Comparison of ENCODE assay signal across 21 cellular contexts in the genomic region with DNA sequence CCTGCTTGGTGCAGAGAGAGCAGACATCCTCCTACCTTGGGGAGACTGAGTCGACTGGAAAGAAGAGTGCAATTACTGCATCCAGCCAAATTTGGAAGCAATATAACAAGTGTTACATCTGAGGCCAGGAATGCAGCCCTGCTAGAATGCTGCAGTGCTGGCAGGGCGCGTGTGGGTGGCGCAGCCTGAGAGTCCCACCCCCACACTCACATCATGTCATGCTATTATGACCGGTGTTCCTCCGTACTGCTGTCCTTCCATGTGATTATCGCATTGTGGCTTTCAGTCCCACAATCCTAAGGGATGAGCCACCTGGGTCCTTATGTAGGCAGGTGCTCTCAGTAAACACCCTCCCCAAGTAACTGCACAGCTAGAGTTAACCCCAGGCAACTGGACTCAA.
DNase-seq lines count a peak whose midpoint lies in the region; ATAC-seq and TF ChIP-seq lines count a peak whose summit lies in the region.
"Had no signal": no experiment of that assay in that cellular context is flagged by ENCODE, and none has a peak within 500 bp of the region (broad histone marks: within the 10 kb centered on the region; RNA-seq: fewer than 3 reads in every experiment).

No MANE protein-coding gene starts in this region.

- no peak overlapping the region for H2BK5ac ChIP-seq in trophoblast cell (ENCODE audit: low read depth, low read length, poor library complexity)

- no peaks in the 10 kb centered on the region for H3K27me3 ChIP-seq in breast epithelium
- H3K27me3 ChIP-seq in trophoblast cell (ENCODE audit: insufficient read depth, low read length): no peaks in the 10 kb centered on the region
- no peaks in the 10 kb centered on the region for H3K27me3 ChIP-seq in H7 (ENCODE audit: control insufficient read depth, insufficient read depth, low read length)
- H3K27me3 ChIP-seq: ascending aorta, heart right ventricle, right atrium auricular region, tibial artery had no signal

- H3K79me1 ChIP-seq in trophoblast cell (ENCODE audit: low read length): no peaks in the 10 kb centered on the region

- WGBS in trophoblast cell (ENCODE audit: extremely low coverage, insufficient coverage, insufficient read length): no CpG with 5 or more reads among the region's 7 CpGs

- no peak overlapping the region for H2AFZ ChIP-seq in trophoblast cell (ENCODE audit: insufficient read depth, low read length, poor library complexity)

- no peak overlapping the region for H3K27ac ChIP-seq in HEK293 (ENCODE audit: extremely low read depth, low read depth, low read length)
- peak overlapping the region; percentile 42 to 68 for H3K27ac ChIP-seq in breast epithelium
- H3K27ac ChIP-seq in trophoblast cell (ENCODE audit: low read depth, low read length): no peak overlapping the region
- H3K27ac ChIP-seq: ascending aorta, heart right ventricle, right atrium auricular region, tibial artery had no signal

- H4K8ac ChIP-seq in trophoblast cell (ENCODE audit: low read depth, low read length): no peak overlapping the region

- no peak for ATAC-seq in HG02642 (IDR thresholded peaks at IDR 0.05; ENCODE audit: poor library complexity, unreplicated experiment)
- ATAC-seq: heart right ventricle; stimulated activated naive B cell treated with anti-CD40 and anti-IgM and Interleukin-4, amounts not matched to agents 10 μg/mL and 1 μg/mL and 100 μg/mL, for 72 hours; T-helper 17 cell had no signal

- H3K4me2 ChIP-seq in trophoblast cell (ENCODE audit: low read length): no peak overlapping the region

- no peaks in the 10 kb centered on the region for H3K79me2 ChIP-seq in trophoblast cell (ENCODE audit: control insufficient read depth, insufficient read depth, low read length, poor library complexity)

- peak; percentile 13 for DNase-seq in NCI-H2081 treated with DMSO at 0.1 percent for 48 hours (lab: John Stamatoyannopoulos, UW)
- peak; percentile 58 to 79 for DNase-seq in breast epithelium (ENCODE audit: low spot score in 2 of 2)
- DNase-seq in trophoblast cell: peak; percentile 26 to 47
- DNase-seq in germinal center (ENCODE audit: low spot score): no peak
- no peak for DNase-seq in H7
- no peak for DNase-seq in central memory CD4-positive, alpha-beta T cell
- DNase-seq: activated CD4-positive, alpha-beta memory T cell treated with anti-CD3 and anti-CD28 coated beads, Interleukin-2, amount 10 ng/mL, durations not matched to agents 7 days and 5 days; activated naive CD4-positive, alpha-beta T cell treated with anti-CD3 and anti-CD28 coated beads for 36 hours; activated T-cell treated with anti-CD3 and anti-CD28 coated beads, Interleukin-2, amount 50 U/mL, for 1 hour; effector memory CD4-positive, alpha-beta T cell; heart right ventricle; immature natural killer cell; NCI-H1048; occipital lobe; stimulated activated naive B cell treated with anti-CD40 and anti-IgM and Interleukin-4, amounts not matched to agents 10 μg/mL and 1 μg/mL and 100 μg/mL, for 72 hours; T-helper 17 cell; tibial artery had no signal

- H3K9me3 ChIP-seq in HEK293 (ENCODE audit: control insufficient read depth, insufficient read depth, low read depth, low read length): no peaks in the 10 kb centered on the region
- no peaks in the 10 kb centered on the region for H3K9me3 ChIP-seq in breast epithelium
- H3K9me3 ChIP-seq in trophoblast cell (ENCODE audit: insufficient read depth, low read depth, low read length): no peaks in the 10 kb centered on the region
- H3K9me3 ChIP-seq: ascending aorta, heart right ventricle, right atrium auricular region, tibial artery had no signal

- H2BK120ac ChIP-seq in trophoblast cell (ENCODE audit: insufficient read depth, low read length, poor library complexity): no peak overlapping the region

- H3K36me3 ChIP-seq in HEK293 (ENCODE audit: control insufficient read depth in 2 of 2, insufficient read depth in 1 of 2, low read length in 2 of 2) (no peaks in the 10 kb centered on the region), breast epithelium (no peaks in the 10 kb centered on the region), trophoblast cell (ENCODE audit: control insufficient read depth in 1 of 2, insufficient read depth in 2 of 2, low read length in 2 of 2) (no peaks in the 10 kb centered on the region), H7 (replicated peaks; ENCODE audit: control insufficient read depth, insufficient read depth, low read length) (no peaks in the 10 kb centered on the region)
- H3K36me3 ChIP-seq: ascending aorta, heart right ventricle, right atrium auricular region, tibial artery had no signal

- H4K91ac ChIP-seq in trophoblast cell (ENCODE audit: low read depth, low read length): no peak overlapping the region

- no peak overlapping the region for H3K23ac ChIP-seq in trophoblast cell (ENCODE audit: low read length)

- no peak overlapping the region for H3K18ac ChIP-seq in trophoblast cell (ENCODE audit: low read length)

- CTCF ChIA-PET in HEK293 (lab: Yijun Ruan, JAX): interaction anchor here (0.5 kb wide), 1 partner anchor 9 kb away, joined by 5 read pairs; no protein-coding TSS in a partner anchor

- no peak overlapping the region for H4K12ac ChIP-seq in trophoblast cell (ENCODE audit: low read depth, low read length)

- no peak overlapping the region for H2BK12ac ChIP-seq in trophoblast cell (ENCODE audit: low read length)

- no peak overlapping the region for H3K9ac ChIP-seq in trophoblast cell (ENCODE audit: low read length)

- POLR2A ChIA-PET in HEK293 (lab: Yijun Ruan, JAX): no interaction called here

- intact Hi-C loops in breast epithelium (cut with DNase I; ENCODE audit: low total_unique reads): no loop called here

- no peak overlapping the region for H3K4me3 ChIP-seq in HEK293 (ENCODE audit: low read depth, low read length)
- H3K4me3 ChIP-seq in breast epithelium: no peak overlapping the region
- no peak overlapping the region for H3K4me3 ChIP-seq in trophoblast cell (ENCODE audit: low read depth, low read length)
- H3K4me3 ChIP-seq in H7 (ENCODE audit: insufficient read depth, low read depth, low read length): no peak overlapping the region
- H3K4me3 ChIP-seq: ascending aorta, heart right ventricle, right atrium auricular region, tibial artery had no signal

- H3K14ac ChIP-seq in trophoblast cell (ENCODE audit: low read length): no peak overlapping the region

- H3K4me1 ChIP-seq in HEK293 (ENCODE audit: control insufficient read depth, insufficient read depth, low read length) (no peaks in the 10 kb centered on the region), breast epithelium (no peaks in the 10 kb centered on the region), trophoblast cell (ENCODE audit: control insufficient read depth in 1 of 2, insufficient read depth in 2 of 2, low read length in 2 of 2) (peaks cover 2 to 7% of the 10 kb centered on the region in 2 experiments)

- no peak overlapping the region for H2AK5ac ChIP-seq in trophoblast cell (ENCODE audit: low read length)

- no peak for TF ChIP-seq CTCF in HEK293 (tag by site-specific recombination; IDR thresholded peaks at IDR 0.05)
- TF ChIP-seq CTCF in breast epithelium (IDR thresholded peaks at IDR 0.05): no peak

- no peak overlapping the region for H3K4ac ChIP-seq in trophoblast cell (ENCODE audit: low read depth, low read length)

- TF ChIP-seq POLR2A in breast epithelium (IDR thresholded peaks at IDR 0.05): no peak

TF ChIP-seq in HEK293, 187 proteins besides CTCF, POLR2A, EP300 and RAD21:
- peak; percentile 59; the same call in 1 of the 2 replicates for TF ChIP-seq ZFHX2 (tag by site-specific recombination; conservative IDR thresholded peaks at IDR 0.05)
- TF ChIP-seq ZNF202 (tag by site-specific recombination; IDR thresholded peaks at IDR 0.05; ENCODE audit: borderline replicate concordance): no peak
TF ChIP-seq in HEK293: peak in this region for 1.

Comparison
In these comparisons a context has a peak if more than half of its experiments do, and no peak if none do; other contexts are left out.
1. H3K27ac ChIP-seq: peak in breast epithelium (2 of 2); none in HEK293 (single experiment) and trophoblast cell (single experiment).
2. DNase-seq: peak in NCI-H2081 treated with DMSO at 0.1 percent for 48 hours (single experiment), breast epithelium (2 of 2) and trophoblast cell (2 of 2); none in germinal center (single experiment), H7 (single experiment) and central memory CD4-positive, alpha-beta T cell (single experiment).